Comparison of ENCODE assay signal across 25 cellular contexts in the genomic region with DNA sequence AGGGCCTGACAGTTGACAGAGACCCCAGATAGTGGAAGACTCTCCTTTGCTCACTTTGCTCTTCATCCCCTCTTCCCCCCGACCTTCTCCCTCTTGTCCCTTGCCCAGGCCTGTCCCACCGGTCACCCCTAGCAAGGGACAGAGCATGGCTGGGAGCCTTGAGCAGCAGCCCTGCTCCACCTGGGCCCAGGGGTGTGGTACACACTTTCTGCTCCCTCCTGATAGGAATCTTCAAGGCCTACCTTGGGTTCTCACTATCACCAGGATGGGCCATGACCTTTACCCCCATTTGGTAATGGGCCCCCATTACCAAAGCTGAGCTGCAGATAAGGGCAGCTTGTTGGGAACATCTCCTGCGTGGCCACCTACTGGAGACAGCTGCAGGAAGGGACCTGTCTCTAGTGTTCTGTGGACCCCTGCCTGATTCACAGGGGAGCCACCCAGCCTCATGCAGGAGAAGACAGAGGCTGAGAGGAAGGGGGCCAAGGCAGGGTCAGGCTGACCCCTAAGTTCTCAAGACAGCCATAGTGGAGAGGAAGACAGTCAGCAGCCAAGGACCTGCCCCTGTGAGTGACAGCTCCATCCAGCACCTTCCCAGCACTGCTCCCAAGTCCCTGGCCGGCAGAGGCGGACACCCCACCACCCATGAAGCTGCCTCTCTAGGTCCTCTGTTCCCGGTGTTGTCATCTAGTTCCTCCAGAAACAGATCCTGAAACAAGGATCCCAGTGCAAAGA. TPM values are rescaled to one million over a fixed set of nuclear protein-coding genes. Genes with fewer than 3 reads are reported as not detected.
DNase-seq lines count a peak whose midpoint lies in the region; ATAC-seq, FAIRE-seq and TF ChIP-seq lines count a peak whose summit lies in the region.
"Had no signal": no experiment of that assay in that cellular context is flagged by ENCODE, and none has a peak within 500 bp of the region (broad histone marks: within the 10 kb centered on the region; RNA-seq: fewer than 3 reads in every experiment).

No MANE protein-coding gene starts in this region.

- H3K79me2 ChIP-seq in K562 (ENCODE audit: control insufficient read depth, insufficient read depth, low read length) = no peaks in the 10 kb centered on the region

- FAIRE-seq in K562 (lab: Jason Lieb, UNC) = peak; percentile 49

- H3K9me3 ChIP-seq in K562 (replicated peaks; ENCODE audit: control insufficient read depth, insufficient read depth, low read depth, low read length) (no peaks in the 10 kb centered on the region), mucosa of stomach (ENCODE audit: control insufficient read depth, low read length) (no peaks in the 10 kb centered on the region)
- H3K9me3 ChIP-seq: lower lobe of right lung, SJSA1 had no signal

- H3K4me2 ChIP-seq in K562 (ENCODE audit: insufficient read depth, low read length) = no peak overlapping the region

- peak in 1 of 3 experiments; percentile 3; a peak in 1 of 6 replicates for TF ChIP-seq CTCF in K562 (IDR thresholded peaks at IDR 0.05 in 2 of 3, conservative IDR thresholded peaks at IDR 0.05 in 1 of 3; ENCODE audit: insufficient read depth in 2 of 3, low read depth in 1 of 3, low read length in 3 of 3)

- 56% methylated on average over 6 of the region's 6 CpGs for WGBS in K562 (ENCODE audit: insufficient coverage, low coverage, missing lambda C conversion rate)

- CTCF ChIA-PET in K562 (lab: Yijun Ruan, JAX; ENCODE audit: low intra/inter-chr PET ratio) = no interaction called here

- no TSS peak for BruUV-seq in K562 (replicated peaks; lab: Mats Ljungman, UMichigan)

- POLR2A ChIA-PET in K562 (lab: Yijun Ruan, JAX) = interaction anchor here (0.6 to 1.2 kb wide), 7 partner anchors 10 to 581 kb away, joined by 3 read pairs; partner anchors contain the start of genes DDX56 and H2AZ2

- H3K9me3 Mint-ChIP-seq in stimulated activated naive B cell treated with anti-CD40 and anti-IgM and Interleukin-4, amounts not matched to agents 10 μg/mL and 1 μg/mL and 100 μg/mL, for 72 hours = no peaks in the 10 kb centered on the region
- H3K9me3 Mint-ChIP-seq: dendritic cell treated with granulocyte-macrophage colony-stimulating factor and Interleukin-4, amounts not matched to agents 40 ng/mL and 50 ng/mL, for 4 days had no signal

- no peak overlapping the region for H2AFZ ChIP-seq in K562 (ENCODE audit: low read depth, low read length)

- peaks cover 3 to 37% of the 10 kb centered on the region in 2 experiments; a peak in 4 of 5 replicates for H3K4me1 ChIP-seq in K562 (replicated peaks in 1 of 2; ENCODE audit: control insufficient read depth in 2 of 2, insufficient read depth in 2 of 2, low read length in 2 of 2)
- peaks cover 38% of the 10 kb centered on the region for H3K4me1 ChIP-seq in mucosa of stomach (ENCODE audit: control insufficient read depth, insufficient read depth, low read length)
- H3K4me1 ChIP-seq: lower lobe of right lung, SJSA1 had no signal

- no peaks in the 10 kb centered on the region for H3K36me3 Mint-ChIP-seq in stimulated activated naive B cell treated with anti-CD40 and anti-IgM and Interleukin-4, amounts not matched to agents 10 μg/mL and 1 μg/mL and 100 μg/mL, for 72 hours

- peaks cover 8 to 17% of the 10 kb centered on the region in 2 donors for H3K27me3 Mint-ChIP-seq in stimulated activated naive B cell treated with anti-CD40 and anti-IgM and Interleukin-4, amounts not matched to agents 10 μg/mL and 1 μg/mL and 100 μg/mL, for 72 hours

- ATAC-seq in K562 (peak; percentile 40), GM18502 (IDR thresholded peaks at IDR 0.05; ENCODE audit: poor library complexity, unreplicated experiment) (no peak)
- no peak for ATAC-seq in stimulated activated naive B cell treated with anti-CD40 and anti-IgM and Interleukin-4, amounts not matched to agents 10 μg/mL and 1 μg/mL and 100 μg/mL, for 72 hours (replicated peaks)
- ATAC-seq: lower lobe of right lung had no signal

- H3K4me3 Mint-ChIP-seq in stimulated activated naive B cell treated with anti-CD40 and anti-IgM and Interleukin-4, amounts not matched to agents 10 μg/mL and 1 μg/mL and 100 μg/mL, for 72 hours = no peak overlapping the region
- H3K4me3 Mint-ChIP-seq: dendritic cell treated with granulocyte-macrophage colony-stimulating factor and Interleukin-4, amounts not matched to agents 40 ng/mL and 50 ng/mL, for 4 days had no signal

- TF ChIP-seq POLR2A in K562 (conservative IDR thresholded peaks at IDR 0.05) = no peak

- H3K4me3 ChIP-seq in K562 = no peak overlapping the region
- peak overlapping the region; percentile 21 for H3K4me3 ChIP-seq in mucosa of stomach (ENCODE audit: low read length)
- H3K4me3 ChIP-seq: lower lobe of right lung, SJSA1 had no signal

- H3K36me3 ChIP-seq in K562 (ENCODE audit: control insufficient read depth, insufficient read depth, low read length) = no peaks in the 10 kb centered on the region
- H3K36me3 ChIP-seq in mucosa of stomach (ENCODE audit: control insufficient read depth, insufficient read depth, low read length) = no peaks in the 10 kb centered on the region
- H3K36me3 ChIP-seq: lower lobe of right lung, SJSA1 had no signal

- H3K27me3 ChIP-seq in K562 (ENCODE audit: control insufficient read depth in 2 of 2, insufficient read depth in 2 of 2, low read length in 2 of 2) (no peaks in the 10 kb centered on the region), mucosa of stomach (ENCODE audit: control insufficient read depth, insufficient read depth, low read length) (no peaks in the 10 kb centered on the region)
- H3K27me3 ChIP-seq: SJSA1 had no signal

- H3K9me1 ChIP-seq in K562 (ENCODE audit: control insufficient read depth, insufficient read depth, low read length) = no peaks in the 10 kb centered on the region

- H3K9ac ChIP-seq in K562 (ENCODE audit: insufficient read depth in 1 of 2, low read depth in 2 of 2, low read length in 2 of 2) = peak overlapping the region in 1 of 2 experiments; percentile 43; a peak in 1 of 4 replicates
- H3K9ac ChIP-seq in mucosa of stomach (ENCODE audit: low read length) = peak overlapping the region; percentile 18

- in situ Hi-C loops in K562 (cut with MboI) = no loop called here

- TF ChIP-seq EP300 in K562 (IDR thresholded peaks at IDR 0.05; ENCODE audit: low read length) = no peak

- no peaks in the 10 kb centered on the region for H4K20me1 ChIP-seq in K562 (replicated peaks; ENCODE audit: control insufficient read depth, insufficient read depth, low read length)

- DNase-seq in GM03348 (ENCODE audit: low spot score) = peak; percentile 4
- DNase-seq in K562 (ENCODE audit: extremely low read depth in 1 of 4, low spot score in 3 of 4) = peak in 1 of 4 experiments; percentile 32
- DNase-seq in NK-92 (lab: John Stamatoyannopoulos, UW; ENCODE audit: unreplicated experiment) = no peak
- no peak for DNase-seq in stimulated activated naive B cell treated with anti-CD40 and anti-IgM and Interleukin-4, amounts not matched to agents 10 μg/mL and 1 μg/mL and 100 μg/mL, for 72 hours
- DNase-seq: activated CD4-positive, alpha-beta T cell treated with anti-CD3 and anti-CD28 coated beads, Interleukin-2, amount 50 U/mL, for 1 hour; activated CD8-positive, alpha-beta memory T cell treated with anti-CD3 and anti-CD28 coated beads, Interleukin-2, amount 50 U/mL, for 48 hours; activated gamma-delta T cell; C1 segment of cervical spinal cord; EL; HCEC 1CT; Kasumi-1; lower lobe of right lung; NCI-H1105; NCI-H2029 treated with DMSO at 0.1 percent for 48 hours; NCI-H446; nucleus accumbens; stimulated activated CD4-positive, alpha-beta T cell treated with anti-CD3 and anti-CD28 coated beads, Interleukin-12 subunit alpha, Interleukin-12 subunit beta, amount 100 ng/mL, for 4 hours; substantia nigra; T-helper 2 cell had no signal

- H3K4me1 Mint-ChIP-seq in stimulated activated naive B cell treated with anti-CD40 and anti-IgM and Interleukin-4, amounts not matched to agents 10 μg/mL and 1 μg/mL and 100 μg/mL, for 72 hours = no peaks in the 10 kb centered on the region

- TF ChIP-seq RAD21 in K562 (CRISPR knock-in tag; conservative IDR thresholded peaks at IDR 0.05 in 1 of 2, IDR thresholded peaks at IDR 0.05 in 1 of 2) = no peak

- no peak overlapping the region for H3K27ac Mint-ChIP-seq in stimulated activated naive B cell treated with anti-CD40 and anti-IgM and Interleukin-4, amounts not matched to agents 10 μg/mL and 1 μg/mL and 100 μg/mL, for 72 hours
- H3K27ac Mint-ChIP-seq: dendritic cell treated with granulocyte-macrophage colony-stimulating factor and Interleukin-4, amounts not matched to agents 40 ng/mL and 50 ng/mL, for 4 days had no signal

- intact Hi-C loops in K562 (cut with micrococcal nuclease) = no loop called here

- H3K27ac ChIP-seq in K562 (ENCODE audit: extremely low read depth, low read depth, low read length) = no peak overlapping the region
- H3K27ac ChIP-seq: lower lobe of right lung, SJSA1, VCaP had no signal

RNA-seq across cellular contexts. Expression of gene NPC1L1, which starts 0.9 kb away (rescaled TPM):
- total RNA-seq in K562 (2011; cell fraction: chromatin; rRNA removed; ENCODE audit: low replicate concordance) = 0.26 and 0.81 TPM in 2 replicates
- 0.33 and 0.39 TPM in 2 replicates for total RNA-seq in K562 (2011; cell fraction: nucleolus; rRNA removed)
- total RNA-seq in K562 (2011; cell fraction: nucleoplasm; rRNA removed) = 0.15 and 0.37 TPM in 2 replicates
- total RNA-seq in K562 (2014; rRNA removed) = 0.18 TPM in 1 of 2 replicates, not detected in the other
- not detected in 2 replicates for total RNA-seq in K562 (2014; rRNA removed; fragmentation: Illumina TruSeq; extraction: Trizol)
- not detected in 2 replicates for total RNA-seq in K562 (2015; rRNA removed; fragmentation: Illumina TruSeq; extraction: Trizol)
- total RNA-seq in K562 (2021) = 0.02 and 0.07 TPM in 2 replicates
- 0.08 and 0.14 TPM in 2 replicates for polyA plus RNA-seq in K562 (2011; rRNA removed)
- 0.10 and 0.18 TPM in 2 replicates for polyA plus RNA-seq in K562 (2011; cell fraction: cytosol; rRNA removed)
- polyA plus RNA-seq in K562 (2011; cell fraction: nucleus; rRNA removed) = 0.74 and 1.1 TPM in 2 replicates
- 0.08 and 0.11 TPM in 2 replicates for polyA plus RNA-seq in K562 (2012)
- polyA plus RNA-seq in K562 (2014; fragmentation: Illumina TruSeq; extraction: Trizol) = 0.01 and 0.06 TPM in 2 replicates
- polyA plus RNA-seq in K562 (2014; fragmentation: Nextera tagmentation; extraction: Ambion mirVana) = not detected
- 0.07 TPM in 1 of 2 replicates, not detected in the other for polyA plus RNA-seq in K562 (2014; rRNA removed)
- 0.06 and 0.11 TPM in 2 replicates for polyA minus RNA-seq in K562 (2011; rRNA and poly(A)+ RNA removed)
- not detected in 2 replicates for polyA minus RNA-seq in K562 (2011; cell fraction: cytosol; rRNA and poly(A)+ RNA removed)
- 0.13 and 0.44 TPM in 2 replicates for polyA minus RNA-seq in K562 (2011; cell fraction: nucleus; rRNA and poly(A)+ RNA removed)
- total RNA-seq: fibroblast of villous mesenchyme, SJSA1 had no signal

RNA-seq across cellular contexts. Expression of gene DDX56, which starts 31.7 kb away (rescaled TPM):
- total RNA-seq in K562 (2011; cell fraction: chromatin; rRNA removed; ENCODE audit: low replicate concordance) = 104 and 320 TPM in 2 replicates
- total RNA-seq in K562 (2011; cell fraction: nucleolus; rRNA removed) = 229 and 246 TPM in 2 replicates
- total RNA-seq in K562 (2011; cell fraction: nucleoplasm; rRNA removed) = 121 and 141 TPM in 2 replicates
- total RNA-seq in K562 (2014; rRNA removed) (102 and 133 TPM in 2 replicates), K562 (2014; rRNA removed; fragmentation: Illumina TruSeq; extraction: Trizol) (91.2 and 103 TPM in 2 replicates), K562 (2015; rRNA removed; fragmentation: Illumina TruSeq; extraction: Trizol) (89.1 and 90.8 TPM in 2 replicates), K562 (2021) (145 and 155 TPM in 2 replicates)
- polyA plus RNA-seq in K562 (2011; rRNA removed) (110 and 120 TPM in 2 replicates), K562 (2014; fragmentation: Illumina TruSeq; extraction: Trizol) (114 and 133 TPM in 2 replicates), K562 (2014; fragmentation: Nextera tagmentation; extraction: Ambion mirVana) (10 to 100 TPM; 33.0 to 45.2 TPM), K562 (2014; rRNA removed) (96.7 and 109 TPM in 2 replicates)
- polyA plus RNA-seq in K562 (2011; cell fraction: cytosol; rRNA removed) = 100 and 136 TPM in 2 replicates
- polyA plus RNA-seq in K562 (2011; cell fraction: nucleus; rRNA removed) = 265 and 309 TPM in 2 replicates
- polyA plus RNA-seq in K562 (2012) = 122 and 135 TPM in 2 replicates
- polyA minus RNA-seq in K562 (2011; rRNA and poly(A)+ RNA removed) = 74.9 and 101 TPM in 2 replicates
- 38.9 and 72.1 TPM in 2 replicates for polyA minus RNA-seq in K562 (2011; cell fraction: cytosol; rRNA and poly(A)+ RNA removed)
- 84.7 and 97.7 TPM in 2 replicates for polyA minus RNA-seq in K562 (2011; cell fraction: nucleus; rRNA and poly(A)+ RNA removed)

RNA-seq across cellular contexts. Expression of gene TMED4, which starts 40.0 kb away (rescaled TPM):
- total RNA-seq in K562 (2011; cell fraction: chromatin; rRNA removed; ENCODE audit: low replicate concordance) = 87.6 and 130 TPM in 2 replicates
- total RNA-seq in K562 (2011; cell fraction: nucleolus; rRNA removed) = 122 and 140 TPM in 2 replicates
- 150 and 206 TPM in 2 replicates for total RNA-seq in K562 (2011; cell fraction: nucleoplasm; rRNA removed)
- total RNA-seq in K562 (2014; rRNA removed) = 40.0 and 53.8 TPM in 2 replicates
- total RNA-seq in K562 (2014; rRNA removed; fragmentation: Illumina TruSeq; extraction: Trizol) = 40.6 and 42.1 TPM in 2 replicates
- total RNA-seq in K562 (2015; rRNA removed; fragmentation: Illumina TruSeq; extraction: Trizol) = 43.8 and 44.3 TPM in 2 replicates
- total RNA-seq in K562 (2021) = 44.5 and 44.6 TPM in 2 replicates
- polyA plus RNA-seq in K562 (2011; rRNA removed) = 64.0 and 75.5 TPM in 2 replicates
- polyA plus RNA-seq in K562 (2011; cell fraction: cytosol; rRNA removed) = 83.9 and 104 TPM in 2 replicates
- 84.1 and 90.2 TPM in 2 replicates for polyA plus RNA-seq in K562 (2011; cell fraction: nucleus; rRNA removed)
- 39.4 and 67.4 TPM in 2 replicates for polyA plus RNA-seq in K562 (2012)
- polyA plus RNA-seq in K562 (2014; fragmentation: Illumina TruSeq; extraction: Trizol) = 40.5 and 44.2 TPM in 2 replicates
- polyA plus RNA-seq in K562 (2014; fragmentation: Nextera tagmentation; extraction: Ambion mirVana) = 10 to 100 TPM; 20.3 to 23.1 TPM
- polyA plus RNA-seq in K562 (2014; rRNA removed) = 55.3 and 56.4 TPM in 2 replicates
- 49.9 and 50.1 TPM in 2 replicates for polyA minus RNA-seq in K562 (2011; rRNA and poly(A)+ RNA removed)
- polyA minus RNA-seq in K562 (2011; cell fraction: cytosol; rRNA and poly(A)+ RNA removed) = 32.8 and 44.1 TPM in 2 replicates
- 32.0 and 44.2 TPM in 2 replicates for polyA minus RNA-seq in K562 (2011; cell fraction: nucleus; rRNA and poly(A)+ RNA removed)

RNA-seq across cellular contexts. Expression of gene NUDCD3, which starts 51.6 kb away (rescaled TPM):
- total RNA-seq in K562 (2011; cell fraction: chromatin; rRNA removed; ENCODE audit: low replicate concordance) = 63.6 and 73.8 TPM in 2 replicates
- total RNA-seq in K562 (2011; cell fraction: nucleolus; rRNA removed) = 37.4 and 47.0 TPM in 2 replicates
- total RNA-seq in K562 (2011; cell fraction: nucleoplasm; rRNA removed) = 50.4 and 63.1 TPM in 2 replicates
- total RNA-seq in K562 (2014; rRNA removed) (38.9 and 44.2 TPM in 2 replicates), K562 (2014; rRNA removed; fragmentation: Illumina TruSeq; extraction: Trizol) (34.1 and 34.5 TPM in 2 replicates), K562 (2015; rRNA removed; fragmentation: Illumina TruSeq; extraction: Trizol) (32.2 and 36.5 TPM in 2 replicates), K562 (2021) (64.2 and 67.5 TPM in 2 replicates)
- polyA plus RNA-seq in K562 (2011; rRNA removed) (44.1 and 48.8 TPM in 2 replicates), K562 (2014; fragmentation: Illumina TruSeq; extraction: Trizol) (36.6 and 42.6 TPM in 2 replicates), K562 (2014; fragmentation: Nextera tagmentation; extraction: Ambion mirVana) (10 to 100 TPM; 24.8 to 51.1 TPM), K562 (2014; rRNA removed) (33.2 and 37.9 TPM in 2 replicates)
- polyA plus RNA-seq in K562 (2011; cell fraction: cytosol; rRNA removed) = 31.6 and 43.3 TPM in 2 replicates
- 40.4 and 53.9 TPM in 2 replicates for polyA plus RNA-seq in K562 (2011; cell fraction: nucleus; rRNA removed)
- 43.7 and 44.4 TPM in 2 replicates for polyA plus RNA-seq in K562 (2012)
- 87.8 and 95.8 TPM in 2 replicates for polyA minus RNA-seq in K562 (2011; rRNA and poly(A)+ RNA removed)
- 34.4 and 44.3 TPM in 2 replicates for polyA minus RNA-seq in K562 (2011; cell fraction: cytosol; rRNA and poly(A)+ RNA removed)
- polyA minus RNA-seq in K562 (2011; cell fraction: nucleus; rRNA and poly(A)+ RNA removed) = 27.1 and 34.5 TPM in 2 replicates
